Comparison of ENCODE assay signal across 19 cellular contexts in genomic region chr11:19453893-19454292, GRCh38.
A peak's percentile ranks its signal among the peaks of the same experiment; 100 is the strongest.
DNase-seq lines count a peak whose midpoint lies in the region; ATAC-seq lines count a peak whose summit lies in the region.
"Had no signal": no experiment of that assay in that cellular context is flagged by ENCODE, and none has a peak within 500 bp of the region (broad histone marks: within the 10 kb centered on the region; RNA-seq: fewer than 3 reads in every experiment).

No MANE protein-coding gene starts in this region.

- H3K4me3 ChIP-seq in ACC112 (ENCODE audit: low read depth, low read length): 0 out of 2 replicates have a peak overlapping the region, but pooled peaks have one; percentile 0
- H3K4me3 ChIP-seq: hepatocyte, left lung had no signal

- no peaks in the 10 kb centered on the region for H3K27me3 ChIP-seq in ACC112 (ENCODE audit: insufficient read depth, low read length)
- H3K27me3 ChIP-seq: hepatocyte, left lung had no signal

- ATAC-seq in esophagus mucosa (peak; percentile 93), GM19455 (IDR thresholded peaks at IDR 0.05; ENCODE audit: unreplicated experiment) (no peak), GM18511 (IDR thresholded peaks at IDR 0.05; ENCODE audit: unreplicated experiment) (no peak)
- ATAC-seq: activated CD8-positive, alpha-beta memory T cell treated with anti-CD3 and anti-CD28 coated beads, Interleukin-2, amount 10 ng/mL, durations not matched to agents 7 days and 5 days; left lung; Panc1 had no signal

- DNase-seq in M059J (ENCODE audit: low read depth): peak; percentile 77
- peak; percentile 28 for DNase-seq in medulla oblongata (ENCODE audit: extremely low spot score)
- no peak for DNase-seq in NCI-H526 treated with DMSO at 0.1 percent for 48 hours (lab: John Stamatoyannopoulos, UW)
- no peak for DNase-seq in Kasumi-1 (lab: John Stamatoyannopoulos, UW)
- DNase-seq: ACHN; activated B cell treated with CpG ODN at 0.5 μM for 24 hours; activated CD8-positive, alpha-beta memory T cell treated with anti-CD3 and anti-CD28 coated beads, Interleukin-2, amount 10 ng/mL, durations not matched to agents 7 days and 5 days; activated naive CD4-positive, alpha-beta T cell; left lung; naive B cell; NCI-H187; NCI-H524 had no signal

- H3K36me3 ChIP-seq in ACC112 (ENCODE audit: insufficient read depth, low read length): no peaks in the 10 kb centered on the region
- H3K36me3 ChIP-seq: left lung had no signal

- H3K4me1 ChIP-seq in ACC112 (ENCODE audit: control insufficient read depth, insufficient read depth, low read length, unreplicated experiment): peaks cover 50% of the 10 kb centered on the region
- H3K4me1 ChIP-seq: left lung had no signal

- H3K27ac ChIP-seq in ACC112 (ENCODE audit: low read depth, low read length): peak overlapping the region; percentile 72
- H3K27ac ChIP-seq: hepatocyte, HL-60, left lung had no signal

- no peak overlapping the region for H2AFZ ChIP-seq in ACC112 (ENCODE audit: low read length, unreplicated experiment)
- H2AFZ ChIP-seq: hepatocyte had no signal

- peaks cover 38% of the 10 kb centered on the region for H3K79me2 ChIP-seq in ACC112 (ENCODE audit: control insufficient read depth, insufficient read depth, low read length, unreplicated experiment)
- H3K79me2 ChIP-seq: hepatocyte had no signal

Comparison
In these comparisons a context has a peak if more than half of its experiments do, and no peak if none do; other contexts are left out.
1. DNase-seq: peak in M059J (single experiment) and medulla oblongata (single experiment); none in NCI-H526 treated with DMSO at 0.1 percent for 48 hours (single experiment) and Kasumi-1 (0 of 2).